ENCODE assay signal across 9 cellular contexts in the genomic region with DNA sequence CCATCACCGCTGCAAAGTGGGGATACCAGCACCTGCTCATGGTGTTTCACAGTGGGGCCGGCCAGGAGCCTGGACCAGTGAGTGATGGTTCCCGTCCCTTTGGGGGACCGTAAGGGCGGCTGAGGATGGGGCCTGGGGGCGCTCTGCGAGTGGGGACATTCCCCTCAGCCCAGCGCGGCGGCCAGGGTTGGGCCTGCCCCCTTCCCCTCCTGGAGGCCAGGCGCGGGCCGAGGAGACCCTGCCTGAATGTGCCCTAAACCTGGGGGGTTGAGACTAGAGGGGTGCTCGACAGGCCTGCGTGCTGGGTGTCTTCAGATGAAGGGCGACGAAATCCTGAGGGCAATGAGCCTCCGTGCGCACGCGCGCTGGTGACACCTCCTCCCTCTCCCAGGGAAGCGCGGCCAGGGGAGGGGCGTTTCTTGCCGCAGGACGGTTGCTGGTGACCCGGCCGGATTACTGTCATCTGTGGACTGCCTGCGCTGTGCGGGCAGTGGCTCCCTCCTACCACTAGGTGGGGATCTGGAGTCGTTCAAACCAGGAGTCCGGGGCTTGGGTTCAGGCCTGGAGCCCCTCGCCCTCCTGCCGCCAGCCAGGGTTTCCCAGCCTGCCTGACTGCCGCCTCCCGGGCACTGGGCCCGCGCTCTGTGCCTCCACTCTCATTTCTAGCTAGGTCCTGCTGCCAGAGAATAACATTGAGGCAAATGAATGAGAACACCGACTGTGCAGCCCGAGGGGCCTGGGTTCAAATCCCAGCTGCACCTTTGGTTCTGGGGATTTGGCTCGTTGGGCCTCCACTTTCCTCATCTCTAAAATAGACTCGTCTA. TPM values are rescaled to one million over a fixed set of nuclear protein-coding genes. Genes with fewer than 3 reads are reported as not detected.
DNase-seq lines count a peak whose midpoint lies in the region; ATAC-seq and TF ChIP-seq lines count a peak whose summit lies in the region.
"Had no signal": no experiment of that assay in that cellular context is flagged by ENCODE, and none has a peak within 500 bp of the region (broad histone marks: within the 10 kb centered on the region; RNA-seq: fewer than 3 reads in every experiment).

No MANE protein-coding gene starts in this region.

- H3K27ac Mint-ChIP-seq in CD8-positive, alpha-beta T cell, result no peak overlapping the region

- peak; percentile 48 for ATAC-seq in CD8-positive, alpha-beta T cell
- ATAC-seq in GM18870 (IDR thresholded peaks at IDR 0.05; ENCODE audit: unreplicated experiment), result no peak

- H3K4me3 ChIP-seq in CD8-positive, alpha-beta T cell (ENCODE audit: low read depth, low read length), result no peak overlapping the region
- H3K4me3 ChIP-seq in H7 (ENCODE audit: insufficient read depth, low read depth, low read length), result peak overlapping the region; percentile 37
- H3K4me3 ChIP-seq: SK-N-MC had no signal

- POLR2A ChIA-PET in CD8-positive, alpha-beta T cell (lab: Charles Lee), result no interaction called here

- no peak overlapping the region for H3K27ac ChIP-seq in CD8-positive, alpha-beta T cell (ENCODE audit: low read depth, low read length)
- H3K27ac ChIP-seq in VCaP (peak overlapping the region; percentile 34; the same call in 1 of the 2 replicates), cingulate gyrus (ENCODE audit: low read depth, low read length) (peak overlapping the region; percentile 54)
- H3K27ac ChIP-seq: SK-N-MC had no signal

- no peak overlapping the region for H3K4me3 Mint-ChIP-seq in CD8-positive, alpha-beta T cell

- CTCF ChIA-PET in CD8-positive, alpha-beta T cell (lab: Charles Lee), result interaction anchor here (0.6 to 1.6 kb wide), 7 partner anchors 9 to 657 kb away, joined by 3 to 7 read pairs (median 4); no protein-coding TSS in a partner anchor

- peaks cover 28% of the 10 kb centered on the region for H3K27me3 Mint-ChIP-seq in CD8-positive, alpha-beta T cell (ENCODE audit: low read depth)

- intact Hi-C loops in CD8-positive, alpha-beta T cell (cut with DNase I, micrococcal nuclease), result no loop called here

- H3K27me3 ChIP-seq in CD8-positive, alpha-beta T cell (ENCODE audit: insufficient read depth, low read length), result no peaks in the 10 kb centered on the region
- peaks cover 44% of the 10 kb centered on the region for H3K27me3 ChIP-seq in H7 (ENCODE audit: control insufficient read depth, insufficient read depth, low read length)

- H3K9me3 ChIP-seq in CD8-positive, alpha-beta T cell (ENCODE audit: low read length), result no peaks in the 10 kb centered on the region

- H3K36me3 ChIP-seq in CD8-positive, alpha-beta T cell (ENCODE audit: insufficient read depth, low read length), result no peaks in the 10 kb centered on the region
- H3K36me3 ChIP-seq in H7 (replicated peaks; ENCODE audit: control insufficient read depth, insufficient read depth, low read length), result no peaks in the 10 kb centered on the region

- H3K4me1 ChIP-seq in CD8-positive, alpha-beta T cell (ENCODE audit: insufficient read depth, low read length), result peaks cover 10% of the 10 kb centered on the region

- DNase-seq in CD8-positive, alpha-beta T cell, result peak in 5 of 7 experiments; percentile 40 to 67 (median 55)
- DNase-seq in H7 (peak; percentile 97), NCI-H2171 (lab: John Stamatoyannopoulos, UW) (peak; percentile 23), kidney tubule cell (ENCODE audit: low spot score) (peak; percentile 88)
- peak; percentile 79 for DNase-seq in stimulated activated CD4-positive, alpha-beta T cell treated with anti-CD3 and anti-CD28 coated beads, Interleukin-15, amount 100 ng/mL, for 24 hours

- peaks cover 5% of the 10 kb centered on the region for H3K4me1 Mint-ChIP-seq in CD8-positive, alpha-beta T cell (ENCODE audit: low read depth)

- H3K36me3 Mint-ChIP-seq in CD8-positive, alpha-beta T cell, result no peaks in the 10 kb centered on the region

- peak; percentile 71 for TF ChIP-seq CTCF in CD8-positive, alpha-beta T cell (IDR thresholded peaks at IDR 0.05)
- TF ChIP-seq CTCF in VCaP (conservative IDR thresholded peaks at IDR 0.05), result peak; percentile 95

- no peaks in the 10 kb centered on the region for H3K9me3 Mint-ChIP-seq in CD8-positive, alpha-beta T cell

RNA-seq across cellular contexts. Expression of a gene that starts 17.1 kb away (rescaled TPM):
- not detected for total RNA-seq in CD8-positive, alpha-beta T cell
- not detected in 2 replicates for total RNA-seq in H7 (2014; rRNA removed; shearing (Covaris generic))

RNA-seq across cellular contexts. Expression of a gene that starts 35.5 kb away (rescaled TPM):
- total RNA-seq in CD8-positive, alpha-beta T cell, result not detected
- total RNA-seq in H7 (2014; rRNA removed; shearing (Covaris generic)), result not detected in 2 replicates

Comparison
In these comparisons a context has a peak if more than half of its experiments do, and no peak if none do; other contexts are left out.
1. DNase-seq: peak in every context shown above with its lines; median percentile 97 in H7; 88 in kidney tubule cell; 79 in stimulated activated CD4-positive, alpha-beta T cell treated with anti-CD3 and anti-CD28 coated beads, Interleukin-15, amount 100 ng/mL, for 24 hours; 55 in CD8-positive, alpha-beta T cell; 23 in NCI-H2171.